8 cellular contexts compared by ENCODE assay signal in genomic region chr1:110106013-110106941, GRCh38. TPM values are rescaled to one million over a fixed set of nuclear protein-coding genes. Genes with fewer than 3 reads are reported as not detected.
DNase-seq lines count a peak whose midpoint lies in the region; ATAC-seq, FAIRE-seq and TF ChIP-seq lines count a peak whose summit lies in the region.

No MANE protein-coding gene starts in this region.

- CTCF ChIA-PET in AG04449 (lab: Yijun Ruan, JAX) = interaction anchor here (0.7 to 38.2 kb wide), 25 partner anchors 10 to 560 kb away, joined by 3 to 935 read pairs (median 6); partner anchors contain the start of genes STRIP1 and UBL4B

- H3K36me3 ChIP-seq in MG63 = no peaks in the 10 kb centered on the region

- no peak for TF ChIP-seq POLR2A in GM12891 (IDR thresholded peaks at IDR 0.05; ENCODE audit: low read depth, low read length)

- peak; percentile 94 for ATAC-seq in SK-N-SH treated with all-trans-retinoic acid at 6 μM for 48 hours
- ATAC-seq in left cardiac atrium = peak; percentile 85 to 90
- no peak for ATAC-seq in GM18858 (IDR thresholded peaks at IDR 0.05; ENCODE audit: unreplicated experiment)

- H3K9me3 ChIP-seq in MG63 = no peaks in the 10 kb centered on the region

- H3K4me3 ChIP-seq in AG04449 (ENCODE audit: low read depth, low read length) (no peak overlapping the region), MG63 (no peak overlapping the region)

- TF ChIP-seq CTCF in AG04449 (IDR thresholded peaks at IDR 0.05; ENCODE audit: insufficient read depth, low read length, missing control alignments) = peak; percentile 92

- POLR2A ChIA-PET in AG04449 (lab: Yijun Ruan, JAX) = interaction anchor here (0.6 kb wide), 1 partner anchor 72 kb away, joined by 3 read pairs; no protein-coding TSS in a partner anchor

- DNase-seq in AG04449 (ENCODE audit: low read depth, low spot score) = no peak
- DNase-seq in GM12891 (ENCODE audit: insufficient read length, low spot score) = peak; percentile 67
- DNase-seq in MG63 = peak; percentile 83
- peak; percentile 33 for DNase-seq in activated naive CD8-positive, alpha-beta T cell treated with anti-CD3 and anti-CD28 coated beads, Interleukin-2, amount 50 U/mL, for 16 hours (ENCODE audit: low read depth, low spot score)
- DNase-seq in left cardiac atrium = peak; percentile 72
- peak; percentile 44 for DNase-seq in putamen (ENCODE audit: low spot score)

- intact Hi-C loops in left cardiac atrium (cut with DNase I) = loop anchor here (2.0 to 10.0 kb wide), 2 partner anchors 49 to 51 kb away; no protein-coding TSS in a partner anchor

- H3K27me3 ChIP-seq in MG63 = peaks cover 2% of the 10 kb centered on the region; the same call in 1 of the 2 replicates

- peak; percentile 90 for FAIRE-seq in GM12891 (lab: Jason Lieb, UNC)

TF ChIP-seq in GM12891, 5 proteins besides CTCF, POLR2A, EP300 and RAD21:
- TF ChIP-seq TAF1 (IDR thresholded peaks at IDR 0.05; ENCODE audit: low read depth, low read length) = no peak
- no peak for TF ChIP-seq POLR2AphosphoS5 (IDR thresholded peaks at IDR 0.05; ENCODE audit: low read depth, low read length)
- TF ChIP-seq PAX5 (IDR thresholded peaks at IDR 0.05; ENCODE audit: insufficient read depth, low read length, severe bottlenecking) = no peak
- no peak for TF ChIP-seq SPI1 (IDR thresholded peaks at IDR 0.05; ENCODE audit: low read depth, low read length)
- TF ChIP-seq POU2F2 (IDR thresholded peaks at IDR 0.05; ENCODE audit: low read depth, low read length) = no peak

TF ChIP-seq in SK-N-SH treated with all-trans-retinoic acid at 6 μM for 48 hours, 23 proteins besides CTCF, POLR2A, EP300 and RAD21:
- TF ChIP-seq CSDC2 (CRISPR knock-in tag; IDR thresholded peaks at IDR 0.05) (peak; percentile 73; the same call in 1 of the 2 replicates), ZFP3 (CRISPR knock-in tag; IDR thresholded peaks at IDR 0.05) (0 out of 2 replicates have a peak, but pooled peaks have one; percentile 56), ARNTL (CRISPR knock-in tag; IDR thresholded peaks at IDR 0.05; ENCODE audit: borderline replicate concordance, low read depth) (no peak), TSHZ2 (CRISPR knock-in tag; IDR thresholded peaks at IDR 0.05) (peak; percentile 90; the same call in 1 of the 2 replicates), OSR1 (CRISPR knock-in tag; IDR thresholded peaks at IDR 0.05) (no peak), SNAI2 (CRISPR knock-in tag; IDR thresholded peaks at IDR 0.05) (peak; percentile 84; the same call in 1 of the 2 replicates), ZNF565 (CRISPR knock-in tag; conservative IDR thresholded peaks at IDR 0.05; ENCODE audit: low read depth) (peak; percentile 76; the same call in 1 of the 2 replicates), GLIS3 (CRISPR knock-in tag; IDR thresholded peaks at IDR 0.05) (peak; percentile 75; the same call in 1 of the 2 replicates), ZNF70 (CRISPR knock-in tag; IDR thresholded peaks at IDR 0.05) (peak; percentile 68; the same call in 1 of the 2 replicates), PPARA (CRISPR knock-in tag; IDR thresholded peaks at IDR 0.05; ENCODE audit: borderline replicate concordance) (peak; percentile 34; the same call in 1 of the 2 replicates), CSRNP3 (CRISPR knock-in tag; IDR thresholded peaks at IDR 0.05) (no peak), TOX (CRISPR knock-in tag; IDR thresholded peaks at IDR 0.05; ENCODE audit: borderline replicate concordance) (no peak)

RNA-seq across cellular contexts. Expression of gene UBL4B, which starts 6.0 kb away (rescaled TPM):
- not detected for polyA plus RNA-seq in GM12891 (2012; ENCODE audit: low read depth, missing spikeins)
- total RNA-seq in MG63 (2014; rRNA removed; shearing (Covaris generic); ENCODE audit: low replicate concordance) = not detected in 2 replicates
- total RNA-seq in left cardiac atrium = not detected

RNA-seq across cellular contexts. Expression of gene ALX3, which starts 35.8 kb away (rescaled TPM):
- not detected for polyA plus RNA-seq in GM12891 (2012; ENCODE audit: low read depth, missing spikeins)
- 11.3 and 14.9 TPM in 2 replicates for total RNA-seq in MG63 (2014; rRNA removed; shearing (Covaris generic); ENCODE audit: low replicate concordance)
- total RNA-seq in left cardiac atrium = not detected

RNA-seq across cellular contexts. Expression of gene SLC6A17, which starts 44.0 kb away (rescaled TPM):
- polyA plus RNA-seq in GM12891 (2012; ENCODE audit: low read depth, missing spikeins) = not detected
- total RNA-seq in MG63 (2014; rRNA removed; shearing (Covaris generic); ENCODE audit: low replicate concordance) = 1.1 and 1.2 TPM in 2 replicates
- total RNA-seq in left cardiac atrium = under 1 TPM in 1 of 2 donors, not detected in 1; 0.13 TPM

Comparison
In these comparisons a context has a peak if more than half of its experiments do, and no peak if none do; other contexts are left out.
1. RNA of gene ALX3, which starts 35.8 kb away (total RNA-seq): 11.3 to 14.9 TPM in MG63; not detected in left cardiac atrium; every median in the first group is over 10 times any median in the second.